Comparison of ENCODE assay signal across 8 cellular contexts in genomic region chr15:90660195-90660995, GRCh38.
A peak's percentile ranks its signal among the peaks of the same experiment; 100 is the strongest.
DNase-seq lines count a peak whose midpoint lies in the region; ATAC-seq and TF ChIP-seq lines count a peak whose summit lies in the region.

No MANE protein-coding gene starts in this region.

- H3K4me3 ChIP-seq in choroid plexus epithelial cell (ENCODE audit: low read depth, low read length) (peak overlapping the region; percentile 23), muscle layer of duodenum (ENCODE audit: low read depth in 1 of 2, low read length in 2 of 2) (no peak overlapping the region)

- peak overlapping the region; percentile 2 for H3K27ac ChIP-seq in muscle layer of duodenum (ENCODE audit: low read length)

- no peak for TF ChIP-seq CTCF in choroid plexus epithelial cell (conservative IDR thresholded peaks at IDR 0.05; ENCODE audit: low read depth, low read length)

- no peaks in the 10 kb centered on the region for H3K27me3 ChIP-seq in muscle layer of duodenum (ENCODE audit: low read depth, low read length)

- H3K36me3 ChIP-seq in muscle layer of duodenum (ENCODE audit: control insufficient read depth in 1 of 2, insufficient read depth in 2 of 2, low read length in 2 of 2) = no peaks in the 10 kb centered on the region

- DNase-seq in GM03348 (ENCODE audit: low spot score) = peak; percentile 94
- peak; percentile 50 for DNase-seq in GOT3 (lab: John Stamatoyannopoulos, UW)
- DNase-seq in LoVo (ENCODE audit: low spot score) = peak; percentile 41
- DNase-seq in activated CD4-positive, alpha-beta T cell treated with anti-CD3 and anti-CD28 coated beads for 4 hours = peak; percentile 77 to 79
- DNase-seq in choroid plexus epithelial cell (ENCODE audit: low read depth) = peak; percentile 94
- peak; percentile 78 for DNase-seq in stimulated activated naive CD8-positive, alpha-beta T cell treated with anti-CD3 and anti-CD28 coated beads, Interleukin-15, Interleukin-2, amounts not matched to agents 100 U/mL and 50 U/mL, for 24 hours
- DNase-seq in NCI-H510A (lab: John Stamatoyannopoulos, UW) = no peak

- H3K4me1 ChIP-seq in muscle layer of duodenum (ENCODE audit: control insufficient read depth in 1 of 2, insufficient read depth in 2 of 2, low read length in 2 of 2) = peaks cover 0 to 4% of the 10 kb centered on the region in 2 donors

- no peaks in the 10 kb centered on the region for H3K9me3 ChIP-seq in muscle layer of duodenum (ENCODE audit: control insufficient read depth in 1 of 2, low read length in 2 of 2)

- peak; percentile 95 for ATAC-seq in stimulated activated naive CD8-positive, alpha-beta T cell treated with anti-CD3 and anti-CD28 coated beads, Interleukin-15, Interleukin-2, amounts not matched to agents 100 U/mL and 50 U/mL, for 24 hours
